In the genomic region with DNA sequence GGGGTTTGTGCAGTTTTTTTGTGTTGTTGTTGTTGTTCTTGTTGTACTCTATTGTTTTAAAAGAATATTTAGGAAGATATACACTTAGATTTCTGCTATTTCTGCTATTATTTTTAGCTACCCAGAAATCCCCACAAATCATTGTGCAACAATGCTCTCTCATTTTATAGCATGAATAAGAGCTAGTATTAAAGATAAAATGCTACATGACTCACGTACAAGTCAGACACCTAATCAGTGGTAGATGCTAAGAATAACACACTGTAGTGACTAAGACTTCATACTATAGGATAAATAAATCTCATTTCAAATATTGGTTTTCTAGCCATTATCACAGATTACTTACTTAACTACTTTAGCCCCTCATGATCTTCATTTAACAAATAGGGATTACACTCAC, we compare ENCODE assay signal across 16 cellular contexts.
DNase-seq lines count a peak whose midpoint lies in the region; ATAC-seq and TF ChIP-seq lines count a peak whose summit lies in the region.
"Had no signal": no experiment of that assay in that cellular context is flagged by ENCODE, and none has a peak within 500 bp of the region (broad histone marks: within the 10 kb centered on the region; RNA-seq: fewer than 3 reads in every experiment).

No MANE protein-coding gene starts in this region.

- no peak overlapping the region for H3K27ac ChIP-seq in left lung
- H3K27ac ChIP-seq: colonic mucosa had no signal

- POLR2A ChIA-PET in BJ (lab: Charles Lee), result no interaction called here

- no peaks in the 10 kb centered on the region for H3K4me1 Mint-ChIP-seq in activated naive CD4-positive, alpha-beta T cell treated with anti-CD3 and anti-CD28 coated beads, Interleukin-2, amount 10 ng/mL, durations not matched to agents 7 days and 5 days
- H3K4me1 Mint-ChIP-seq: activated naive CD8-positive, alpha-beta T cell treated with anti-CD3 and anti-CD28 coated beads for 36 hours; T-helper 17 cell had no signal

- ATAC-seq in left lung (peak; percentile 42), HG03432 (IDR thresholded peaks at IDR 0.05; ENCODE audit: unreplicated experiment) (no peak)
- ATAC-seq: T-helper 17 cell had no signal

- no peak overlapping the region for H3K4me3 ChIP-seq in BJ (ENCODE audit: low read depth, low read length)
- no peak overlapping the region for H3K4me3 ChIP-seq in choroid plexus epithelial cell (ENCODE audit: low read depth, low read length)
- H3K4me3 ChIP-seq in left lung, result no peak overlapping the region
- H3K4me3 ChIP-seq: colonic mucosa had no signal

- no peak overlapping the region for H3K4me3 Mint-ChIP-seq in activated naive CD4-positive, alpha-beta T cell treated with anti-CD3 and anti-CD28 coated beads, Interleukin-2, amount 10 ng/mL, durations not matched to agents 7 days and 5 days
- H3K4me3 Mint-ChIP-seq: activated naive CD8-positive, alpha-beta T cell treated with anti-CD3 and anti-CD28 coated beads for 36 hours; T-helper 17 cell had no signal

- no peaks in the 10 kb centered on the region for H3K9me3 ChIP-seq in left lung
- H3K9me3 ChIP-seq: BE2C, colonic mucosa had no signal

- no peaks in the 10 kb centered on the region for H3K9me3 Mint-ChIP-seq in activated naive CD4-positive, alpha-beta T cell treated with anti-CD3 and anti-CD28 coated beads, Interleukin-2, amount 10 ng/mL, durations not matched to agents 7 days and 5 days
- H3K9me3 Mint-ChIP-seq: activated naive CD8-positive, alpha-beta T cell treated with anti-CD3 and anti-CD28 coated beads for 36 hours had no signal

- H3K4me1 ChIP-seq in left lung, result no peaks in the 10 kb centered on the region
- H3K4me1 ChIP-seq: BE2C, colonic mucosa had no signal

- no peaks in the 10 kb centered on the region for H3K36me3 Mint-ChIP-seq in activated naive CD4-positive, alpha-beta T cell treated with anti-CD3 and anti-CD28 coated beads, Interleukin-2, amount 10 ng/mL, durations not matched to agents 7 days and 5 days
- H3K36me3 Mint-ChIP-seq: activated naive CD8-positive, alpha-beta T cell treated with anti-CD3 and anti-CD28 coated beads for 36 hours had no signal

- no peaks in the 10 kb centered on the region for H3K27me3 Mint-ChIP-seq in activated naive CD4-positive, alpha-beta T cell treated with anti-CD3 and anti-CD28 coated beads, Interleukin-2, amount 10 ng/mL, durations not matched to agents 7 days and 5 days
- H3K27me3 Mint-ChIP-seq: activated naive CD8-positive, alpha-beta T cell treated with anti-CD3 and anti-CD28 coated beads for 36 hours; T-helper 17 cell had no signal

- peak; percentile 27 for DNase-seq in BJ (ENCODE audit: low read depth)
- DNase-seq in LHCN-M2 (ENCODE audit: low read depth), result peak; percentile 58
- peak; percentile 58 for DNase-seq in choroid plexus epithelial cell (ENCODE audit: low read depth)
- DNase-seq in left lung, result no peak
- DNase-seq in activated effector memory CD4-positive, alpha-beta T cell treated with Interleukin-2 at 50 U/mL for 16 hours, result no peak
- no peak for DNase-seq in stimulated activated CD4-positive, alpha-beta T cell treated with anti-CD3 and anti-CD28 coated beads, Interleukin-12 subunit alpha, Interleukin-12 subunit beta, amount 100 ng/mL, for 4 hours
- DNase-seq in activated naive CD4-positive, alpha-beta T cell treated with anti-CD3 and anti-CD28 coated beads, Interleukin-2, amount 10 ng/mL, durations not matched to agents 7 days and 5 days, result no peak
- DNase-seq: activated naive CD8-positive, alpha-beta T cell treated with anti-CD3 and anti-CD28 coated beads for 36 hours; BE2C; colonic mucosa; NCI-H146; NCI-H510A treated with DMSO at 0.1 percent for 48 hours; occipital lobe; stimulated activated CD4-positive, alpha-beta T cell treated with anti-CD3 and anti-CD28 coated beads, Interleukin-15, amount 100 ng/mL, for 24 hours; T-helper 17 cell had no signal

- H3K27me3 ChIP-seq in BJ (ENCODE audit: control insufficient read depth, insufficient read depth, low read length) (no peaks in the 10 kb centered on the region), left lung (no peaks in the 10 kb centered on the region)
- H3K27me3 ChIP-seq: BE2C, colonic mucosa had no signal

- TF ChIP-seq CTCF in BJ (IDR thresholded peaks at IDR 0.05; ENCODE audit: insufficient read depth, low read depth, low read length), result no peak
- no peak for TF ChIP-seq CTCF in choroid plexus epithelial cell (conservative IDR thresholded peaks at IDR 0.05; ENCODE audit: low read depth, low read length)
- TF ChIP-seq CTCF in left lung (IDR thresholded peaks at IDR 0.05), result no peak

- intact Hi-C loops in left lung (cut with DNase I), result no loop called here

- CTCF ChIA-PET in BJ (lab: Yijun Ruan, JAX), result no interaction called here
- CTCF ChIA-PET in activated naive CD4-positive, alpha-beta T cell treated with anti-CD3 and anti-CD28 coated beads, Interleukin-2, amount 10 ng/mL, durations not matched to agents 7 days and 5 days (lab: Charles Lee), result no interaction called here

- H3K36me3 ChIP-seq in BJ (ENCODE audit: control insufficient read depth, insufficient read depth, low read length) (no peaks in the 10 kb centered on the region), left lung (no peaks in the 10 kb centered on the region)
- H3K36me3 ChIP-seq: BE2C, colonic mucosa had no signal

- H3K27ac Mint-ChIP-seq in activated naive CD4-positive, alpha-beta T cell treated with anti-CD3 and anti-CD28 coated beads, Interleukin-2, amount 10 ng/mL, durations not matched to agents 7 days and 5 days, result no peak overlapping the region
- H3K27ac Mint-ChIP-seq: activated naive CD8-positive, alpha-beta T cell treated with anti-CD3 and anti-CD28 coated beads for 36 hours; T-helper 17 cell had no signal

Comparison
In these comparisons a context has a peak if more than half of its experiments do, and no peak if none do; other contexts are left out.
1. DNase-seq: peak in BJ (single experiment), LHCN-M2 (single experiment) and choroid plexus epithelial cell (single experiment); none in left lung (0 of 2), activated effector memory CD4-positive, alpha-beta T cell treated with Interleukin-2 at 50 U/mL for 16 hours (single experiment), stimulated activated CD4-positive, alpha-beta T cell treated with anti-CD3 and anti-CD28 coated beads, Interleukin-12 subunit alpha, Interleukin-12 subunit beta, amount 100 ng/mL, for 4 hours (single experiment) and activated naive CD4-positive, alpha-beta T cell treated with anti-CD3 and anti-CD28 coated beads, Interleukin-2, amount 10 ng/mL, durations not matched to agents 7 days and 5 days (single experiment).